27 cellular contexts compared by ENCODE assay signal in genomic region chr7:158620418-158620817, GRCh38.
"Had no signal": no experiment of that assay in that cellular context is flagged by ENCODE, and none has a peak within 500 bp of the region (broad histone marks: within the 10 kb centered on the region; RNA-seq: fewer than 3 reads in every experiment).

No MANE protein-coding gene starts in this region.

- H3K9me3 ChIP-seq: left ventricle myocardium inferior, pancreas, prostate gland, spleen, suprapubic skin, thoracic aorta, tibial artery, upper lobe of right lung had no signal

- H3K36me3 ChIP-seq: left ventricle myocardium inferior, pancreas, prostate gland, suprapubic skin, thoracic aorta, tibial artery, upper lobe of right lung had no signal

- H3K36me3 Mint-ChIP-seq: natural killer cell treated with Interleukin-12 subunit alpha and Interleukin-12 subunit beta and Interleukin-15 and Interleukin-18, amount 100 ng/mL, for 72 hours had no signal

- H3K4me3 ChIP-seq: left ventricle myocardium inferior, lung, pancreas, prostate gland, spleen, suprapubic skin, thoracic aorta, tibial artery, upper lobe of right lung had no signal

- H3K27me3 ChIP-seq: pancreas, spleen, suprapubic skin, tibial artery, upper lobe of right lung had no signal

- H3K4me1 Mint-ChIP-seq: immature natural killer cell; mesothelial cell of epicardium; stimulated activated effector memory CD8-positive, alpha-beta T cell treated with anti-CD3 and anti-CD28 coated beads, Interleukin-12 subunit alpha, Interleukin-12 subunit beta, amount 100 ng/mL, for 72 hours had no signal

- H3K27ac ChIP-seq: left ventricle myocardium inferior, pancreas, prostate gland, spleen, suprapubic skin, thoracic aorta, tibial artery, upper lobe of right lung had no signal

- H3K9me3 Mint-ChIP-seq: immature natural killer cell; natural killer cell treated with Interleukin-12 subunit alpha and Interleukin-12 subunit beta and Interleukin-15 and Interleukin-18, amount 100 ng/mL, for 72 hours; stimulated activated effector memory CD8-positive, alpha-beta T cell treated with anti-CD3 and anti-CD28 coated beads, Interleukin-12 subunit alpha, Interleukin-12 subunit beta, amount 100 ng/mL, for 72 hours; stimulated activated naive CD8-positive, alpha-beta T cell treated with anti-CD3 and anti-CD28 coated beads, Interleukin-15, Interleukin-2, amounts not matched to agents 100 ng/mL and 50 ng/mL, for 24 hours had no signal

- ATAC-seq: naive thymus-derived CD4-positive, alpha-beta T cell; natural killer cell treated with Interleukin-12 subunit alpha and Interleukin-12 subunit beta and Interleukin-15 and Interleukin-18, amount 100 ng/mL, for 72 hours; pancreas; right cardiac atrium; sciatic nerve; stimulated activated effector memory CD8-positive, alpha-beta T cell treated with anti-CD3 and anti-CD28 coated beads, Interleukin-12 subunit alpha, Interleukin-12 subunit beta, amount 100 ng/mL, for 72 hours had no signal

- H3K4me3 Mint-ChIP-seq: immature natural killer cell; mesothelial cell of epicardium; naive thymus-derived CD4-positive, alpha-beta T cell; natural killer cell treated with Interleukin-12 subunit alpha and Interleukin-12 subunit beta and Interleukin-15 and Interleukin-18, amount 100 ng/mL, for 72 hours; stimulated activated effector memory CD8-positive, alpha-beta T cell treated with anti-CD3 and anti-CD28 coated beads, Interleukin-12 subunit alpha, Interleukin-12 subunit beta, amount 100 ng/mL, for 72 hours; stimulated activated naive CD8-positive, alpha-beta T cell treated with anti-CD3 and anti-CD28 coated beads, Interleukin-15, Interleukin-2, amounts not matched to agents 100 ng/mL and 50 ng/mL, for 24 hours had no signal

- H3K4me1 ChIP-seq: left ventricle myocardium inferior, pancreas, prostate gland, spleen, suprapubic skin, tibial artery, upper lobe of right lung had no signal

- H3K27me3 Mint-ChIP-seq: naive thymus-derived CD4-positive, alpha-beta T cell; natural killer cell treated with Interleukin-12 subunit alpha and Interleukin-12 subunit beta and Interleukin-15 and Interleukin-18, amount 100 ng/mL, for 72 hours; stimulated activated naive CD8-positive, alpha-beta T cell treated with anti-CD3 and anti-CD28 coated beads, Interleukin-15, Interleukin-2, amounts not matched to agents 100 ng/mL and 50 ng/mL, for 24 hours had no signal

- FAIRE-seq: islet of Langerhans, urothelium cell line had no signal

- H3K27ac Mint-ChIP-seq: immature natural killer cell; mesothelial cell of epicardium; naive thymus-derived CD4-positive, alpha-beta T cell; natural killer cell treated with Interleukin-12 subunit alpha and Interleukin-12 subunit beta and Interleukin-15 and Interleukin-18, amount 100 ng/mL, for 72 hours; stimulated activated effector memory CD8-positive, alpha-beta T cell treated with anti-CD3 and anti-CD28 coated beads, Interleukin-12 subunit alpha, Interleukin-12 subunit beta, amount 100 ng/mL, for 72 hours; stimulated activated naive CD8-positive, alpha-beta T cell treated with anti-CD3 and anti-CD28 coated beads, Interleukin-15, Interleukin-2, amounts not matched to agents 100 ng/mL and 50 ng/mL, for 24 hours had no signal

- DNase-seq: hypothalamus; immature natural killer cell; left ventricle myocardium inferior; mesendoderm; naive thymus-derived CD4-positive, alpha-beta T cell; pancreas; posterior cingulate gyrus; retina; right cardiac atrium; small intestine; spleen; stimulated activated CD4-positive, alpha-beta T cell treated with anti-CD3 and anti-CD28 coated beads, Interleukin-4, amount 100 ng/mL, for 24 hours; stimulated activated naive CD4-positive, alpha-beta T cell; tibial artery; trophoblast cell; upper lobe of right lung had no signal
